Comparison of ENCODE assay signal across 29 cellular contexts in the genomic region with DNA sequence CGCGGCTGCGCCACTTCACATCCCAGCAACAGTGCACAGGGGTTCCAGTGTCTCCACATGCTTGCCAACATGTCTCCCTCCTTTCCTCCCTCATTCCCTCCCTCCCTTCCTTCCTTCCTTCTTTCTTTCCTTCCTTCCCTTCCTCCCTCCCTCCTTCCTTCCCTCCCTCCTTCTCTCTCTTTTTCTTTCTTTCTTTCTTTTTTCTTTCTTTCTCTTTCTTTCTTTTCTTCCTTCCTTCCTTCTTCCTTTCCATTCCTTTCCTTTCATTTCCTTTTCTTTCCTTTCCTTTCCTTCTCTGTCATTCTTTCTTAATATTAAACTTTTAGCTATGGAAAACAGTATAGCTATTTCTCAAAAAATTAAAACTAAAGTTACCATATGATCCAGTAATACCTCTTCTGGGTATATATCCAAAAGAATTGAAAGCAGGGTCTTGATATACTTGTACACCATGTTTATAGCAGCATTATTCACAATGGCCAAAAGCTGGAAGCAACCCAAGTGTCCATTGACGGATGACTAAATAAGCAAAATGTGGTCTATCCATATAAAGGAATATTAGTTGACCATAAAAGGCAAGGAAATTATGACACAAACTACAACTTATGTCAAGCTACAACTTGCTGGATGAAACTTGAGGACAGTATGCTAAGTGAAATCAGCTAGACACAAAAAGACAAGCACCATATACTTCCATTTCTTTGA. TPM values are rescaled to one million over a fixed set of nuclear protein-coding genes. Genes with fewer than 3 reads are reported as not detected.
A peak's percentile ranks its signal among the peaks of the same experiment; 100 is the strongest.
DNase-seq lines count a peak whose midpoint lies in the region; ATAC-seq, FAIRE-seq and TF ChIP-seq lines count a peak whose summit lies in the region.
"Had no signal": no experiment of that assay in that cellular context is flagged by ENCODE, and none has a peak within 500 bp of the region (broad histone marks: within the 10 kb centered on the region; RNA-seq: fewer than 3 reads in every experiment).

No MANE protein-coding gene starts in this region.

- no peak for TF ChIP-seq RAD21 in K562 (CRISPR knock-in tag; conservative IDR thresholded peaks at IDR 0.05 in 1 of 2, IDR thresholded peaks at IDR 0.05 in 1 of 2)

- H3K27ac Mint-ChIP-seq in activated naive CD4-positive, alpha-beta T cell treated with anti-CD3 and anti-CD28 coated beads, Interleukin-2, amount 50 U/mL, for 24 hours, result peak overlapping the region; percentile 79
- H3K27ac Mint-ChIP-seq in activated naive CD4-positive, alpha-beta T cell treated with anti-CD3 and anti-CD28 coated beads for 36 hours, result no peak overlapping the region
- H3K27ac Mint-ChIP-seq: CD4-positive, CD25-positive, alpha-beta regulatory T cell; GM23338; H9; HFFc6 had no signal

- no peak for TF ChIP-seq EP300 in K562 (IDR thresholded peaks at IDR 0.05; ENCODE audit: low read length)

- no peaks in the 10 kb centered on the region for H3K36me3 ChIP-seq in HEK293 (ENCODE audit: control insufficient read depth in 2 of 2, insufficient read depth in 1 of 2, low read length in 2 of 2)
- no peaks in the 10 kb centered on the region for H3K36me3 ChIP-seq in K562 (ENCODE audit: control insufficient read depth, insufficient read depth, low read length)
- no peaks in the 10 kb centered on the region for H3K36me3 ChIP-seq in keratinocyte (ENCODE audit: control insufficient read depth in 2 of 2, extremely low read depth in 1 of 2, insufficient read depth in 2 of 2, low read length in 2 of 2)
- H3K36me3 ChIP-seq: Peyer's patch had no signal

- no peak overlapping the region for H3K4me2 ChIP-seq in K562 (ENCODE audit: insufficient read depth, low read length)
- no peak overlapping the region for H3K4me2 ChIP-seq in keratinocyte (ENCODE audit: control insufficient read depth, extremely low read depth, insufficient read depth, low read depth, low read length)
- H3K4me2 ChIP-seq: GM23338, KMS-11, SK-N-SH had no signal

- DNase-seq in activated naive CD4-positive, alpha-beta T cell treated with anti-CD3 and anti-CD28 coated beads for 36 hours, result no peak
- DNase-seq in K562 (ENCODE audit: extremely low read depth in 1 of 4, low spot score in 3 of 4), result no peak
- no peak for DNase-seq in keratinocyte (ENCODE audit: low read depth, low spot score)
- DNase-seq in GM10248 (ENCODE audit: extremely low spot score), result no peak
- DNase-seq in stimulated activated naive CD4-positive, alpha-beta T cell treated with Interleukin-2 at 50 U/mL for 16 hours (lab: John Stamatoyannopoulos, UW), result no peak
- DNase-seq: CD4-positive, CD25-positive, alpha-beta regulatory T cell; H9; HFFc6; IMR-90; NCI-H1092 treated with DMSO at 0.1 percent for 48 hours; NCI-H1436; NCI-H187; NCI-H2081 treated with DMSO at 0.1 percent for 48 hours; NCI-H2171; NCI-H226; NCI-H510A; NCI-H69; Peyer's patch; SIG-M5; SK-N-SH had no signal

- POLR2A ChIA-PET in HEK293 (lab: Yijun Ruan, JAX) (no interaction called here), K562 (lab: Yijun Ruan, JAX) (interaction anchor here (0.6 to 1.3 kb wide), 2 partner anchors 9 to 55 kb away, joined by 3 read pairs; partner anchors contain the start of gene TLR5), GM10248 (lab: Yijun Ruan, JAX) (no interaction called here)

- BruUV-seq in K562 (replicated peaks; lab: Mats Ljungman, UMichigan), result no TSS peak

- 52% methylated on average over 4 of the region's 4 CpGs for WGBS in K562 (ENCODE audit: insufficient coverage, low coverage, missing lambda C conversion rate)

- H3K9me1 ChIP-seq in K562 (ENCODE audit: control insufficient read depth, insufficient read depth, low read length) (no peaks in the 10 kb centered on the region), keratinocyte (ENCODE audit: control insufficient read depth, extremely low read depth, insufficient read depth, low read length) (no peaks in the 10 kb centered on the region)

- CTCF ChIA-PET in activated naive CD4-positive, alpha-beta T cell treated with anti-CD3 and anti-CD28 coated beads for 36 hours (lab: Charles Lee), result interaction anchor here (0.6 to 0.8 kb wide), 2 partner anchors 61 to 68 kb away, joined by 3 read pairs; no protein-coding TSS in a partner anchor
- CTCF ChIA-PET in HEK293 (lab: Yijun Ruan, JAX), result interaction anchor here (0.6 to 0.9 kb wide), 2 partner anchors 9 to 455 kb away, joined by 3 to 4 read pairs; no protein-coding TSS in a partner anchor
- CTCF ChIA-PET in K562 (lab: Yijun Ruan, JAX; ENCODE audit: low intra/inter-chr PET ratio), result no interaction called here
- CTCF ChIA-PET in GM10248 (lab: Yijun Ruan, JAX), result no interaction called here

- dilution Hi-C loops in keratinocyte (cut with MboI; ENCODE audit: extremely low pct_ligation_motif_present, low sequenced_read_pairs), result no loop called here

- H3K27me3 ChIP-seq in K562 (ENCODE audit: control insufficient read depth in 2 of 2, insufficient read depth in 2 of 2, low read length in 2 of 2), result no peaks in the 10 kb centered on the region; a peak in 1 of 5 replicates
- peaks cover 9% of the 10 kb centered on the region for H3K27me3 ChIP-seq in keratinocyte (ENCODE audit: control insufficient read depth, extremely low read depth, insufficient read depth, low read length)
- H3K27me3 ChIP-seq: Peyer's patch had no signal

- H3K36me3 Mint-ChIP-seq in activated naive CD4-positive, alpha-beta T cell treated with anti-CD3 and anti-CD28 coated beads, Interleukin-2, amount 50 U/mL, for 24 hours, result no peaks in the 10 kb centered on the region
- no peaks in the 10 kb centered on the region for H3K36me3 Mint-ChIP-seq in activated naive CD4-positive, alpha-beta T cell treated with anti-CD3 and anti-CD28 coated beads for 36 hours (ENCODE audit: low read depth)
- H3K36me3 Mint-ChIP-seq: CD4-positive, CD25-positive, alpha-beta regulatory T cell had no signal

- intact Hi-C loops in activated naive CD4-positive, alpha-beta T cell treated with anti-CD3 and anti-CD28 coated beads for 36 hours (cut with micrococcal nuclease), result no loop called here
- intact Hi-C loops in K562 (cut with micrococcal nuclease), result no loop called here

- H3K4me1 ChIP-seq in HEK293 (ENCODE audit: control insufficient read depth, insufficient read depth, low read length) (no peaks in the 10 kb centered on the region), K562 (replicated peaks in 1 of 2; ENCODE audit: control insufficient read depth in 2 of 2, insufficient read depth in 2 of 2, low read length in 2 of 2) (peaks cover 0 to 1% of the 10 kb centered on the region in 2 experiments; a peak in 2 of 5 replicates), keratinocyte (ENCODE audit: control insufficient read depth, extremely low read depth, insufficient read depth, low read length) (peaks cover 5% of the 10 kb centered on the region)
- H3K4me1 ChIP-seq: Peyer's patch had no signal

- H3K9me3 ChIP-seq in HEK293 (ENCODE audit: control insufficient read depth, insufficient read depth, low read depth, low read length) (no peaks in the 10 kb centered on the region), K562 (replicated peaks; ENCODE audit: control insufficient read depth, insufficient read depth, low read depth, low read length) (no peaks in the 10 kb centered on the region), keratinocyte (ENCODE audit: control insufficient read depth, low read depth, low read length) (no peaks in the 10 kb centered on the region)
- H3K9me3 ChIP-seq: Peyer's patch, SK-N-SH had no signal

- no peaks in the 10 kb centered on the region for H3K79me2 ChIP-seq in K562 (ENCODE audit: control insufficient read depth, insufficient read depth, low read length)
- H3K79me2 ChIP-seq in keratinocyte (ENCODE audit: control insufficient read depth, insufficient read depth, low read length), result no peaks in the 10 kb centered on the region

- H3K27ac ChIP-seq in HEK293 (ENCODE audit: extremely low read depth, low read depth, low read length), result no peak overlapping the region
- H3K27ac ChIP-seq in K562 (ENCODE audit: extremely low read depth, low read depth, low read length), result no peak overlapping the region
- no peak overlapping the region for H3K27ac ChIP-seq in keratinocyte (ENCODE audit: control insufficient read depth, insufficient read depth, low read length)
- H3K27ac ChIP-seq: KMS-11, Peyer's patch had no signal

- no peak for ATAC-seq in K562
- no peak for ATAC-seq in GM18909 (IDR thresholded peaks at IDR 0.05; ENCODE audit: poor library complexity, unreplicated experiment)
- ATAC-seq: GM12878, GM23338 had no signal

- no peak overlapping the region for H3K9ac ChIP-seq in K562 (ENCODE audit: insufficient read depth in 1 of 2, low read depth in 2 of 2, low read length in 2 of 2)
- H3K9ac ChIP-seq in keratinocyte (ENCODE audit: control insufficient read depth, extremely low read depth, insufficient read depth, low read length), result no peak overlapping the region
- H3K9ac ChIP-seq: KMS-11, SK-N-SH had no signal

- no peaks in the 10 kb centered on the region for H3K27me3 Mint-ChIP-seq in activated naive CD4-positive, alpha-beta T cell treated with anti-CD3 and anti-CD28 coated beads, Interleukin-2, amount 50 U/mL, for 24 hours
- H3K27me3 Mint-ChIP-seq in activated naive CD4-positive, alpha-beta T cell treated with anti-CD3 and anti-CD28 coated beads for 36 hours (ENCODE audit: low read depth), result no peaks in the 10 kb centered on the region
- H3K27me3 Mint-ChIP-seq: CD4-positive, CD25-positive, alpha-beta regulatory T cell had no signal

- in situ Hi-C loops in K562 (cut with MboI), result no loop called here

- TF ChIP-seq POLR2A in K562 (conservative IDR thresholded peaks at IDR 0.05), result no peak

- no peak overlapping the region for H3K4me3 Mint-ChIP-seq in activated naive CD4-positive, alpha-beta T cell treated with anti-CD3 and anti-CD28 coated beads, Interleukin-2, amount 50 U/mL, for 24 hours
- no peak overlapping the region for H3K4me3 Mint-ChIP-seq in activated naive CD4-positive, alpha-beta T cell treated with anti-CD3 and anti-CD28 coated beads for 36 hours
- H3K4me3 Mint-ChIP-seq: CD4-positive, CD25-positive, alpha-beta regulatory T cell; GM23338; H9; HFFc6 had no signal

- TF ChIP-seq CTCF in HEK293 (tag by site-specific recombination; IDR thresholded peaks at IDR 0.05), result no peak
- TF ChIP-seq CTCF in K562 (IDR thresholded peaks at IDR 0.05 in 2 of 3, conservative IDR thresholded peaks at IDR 0.05 in 1 of 3; ENCODE audit: insufficient read depth in 2 of 3, low read depth in 1 of 3, low read length in 3 of 3), result no peak
- no peak for TF ChIP-seq CTCF in keratinocyte (optimal IDR thresholded peaks at IDR 0.05 in 1 of 3, IDR thresholded peaks at IDR 0.05 in 1 of 3, conservative IDR thresholded peaks at IDR 0.05 in 1 of 3; ENCODE audit: extremely low read depth in 1 of 3, insufficient read depth in 2 of 3, low read length in 3 of 3)
- TF ChIP-seq CTCF in GM10248 (IDR thresholded peaks at IDR 0.05; ENCODE audit: control extremely low read depth, extremely low read depth, low read depth, missing control alignments), result no peak

- no peaks in the 10 kb centered on the region for H3K9me3 Mint-ChIP-seq in activated naive CD4-positive, alpha-beta T cell treated with anti-CD3 and anti-CD28 coated beads, Interleukin-2, amount 50 U/mL, for 24 hours
- H3K9me3 Mint-ChIP-seq in activated naive CD4-positive, alpha-beta T cell treated with anti-CD3 and anti-CD28 coated beads for 36 hours, result no peaks in the 10 kb centered on the region
- H3K9me3 Mint-ChIP-seq: CD4-positive, CD25-positive, alpha-beta regulatory T cell; GM23338; H9; HFFc6 had no signal

- H3K4me3 ChIP-seq in HEK293 (ENCODE audit: low read depth, low read length) (no peak overlapping the region), K562 (no peak overlapping the region), keratinocyte (ENCODE audit: control insufficient read depth in 2 of 3, extremely low read depth in 1 of 3, insufficient read depth in 2 of 3, low read depth in 1 of 3, low read length in 3 of 3) (no peak overlapping the region)
- H3K4me3 ChIP-seq: GM12878, GM23338, Peyer's patch had no signal

- H2AFZ ChIP-seq in K562 (ENCODE audit: low read depth, low read length) (peak overlapping the region; percentile 20; the same call in 1 of the 2 replicates), keratinocyte (ENCODE audit: control insufficient read depth, low read length) (no peak overlapping the region)
- H2AFZ ChIP-seq: GM23338 had no signal

- peaks cover 52% of the 10 kb centered on the region for H3K4me1 Mint-ChIP-seq in activated naive CD4-positive, alpha-beta T cell treated with anti-CD3 and anti-CD28 coated beads, Interleukin-2, amount 50 U/mL, for 24 hours
- peaks cover 14% of the 10 kb centered on the region for H3K4me1 Mint-ChIP-seq in activated naive CD4-positive, alpha-beta T cell treated with anti-CD3 and anti-CD28 coated beads for 36 hours (ENCODE audit: low read depth)
- H3K4me1 Mint-ChIP-seq: GM23338 had no signal

- no peaks in the 10 kb centered on the region for H4K20me1 ChIP-seq in K562 (replicated peaks; ENCODE audit: control insufficient read depth, insufficient read depth, low read length)
- no peaks in the 10 kb centered on the region for H4K20me1 ChIP-seq in keratinocyte (ENCODE audit: control insufficient read depth, extremely low read depth, insufficient read depth, low read length)

- FAIRE-seq in K562 (lab: Jason Lieb, UNC), result no peak
- peak; percentile 52 for FAIRE-seq in keratinocyte (lab: Jason Lieb, UNC)
- FAIRE-seq: G401.6, GM12878 had no signal

RNA-seq across cellular contexts. Expression of gene TLR5, which starts 55.0 kb away (rescaled TPM):
- total RNA-seq in activated naive CD4-positive, alpha-beta T cell treated with anti-CD3 and anti-CD28 coated beads for 36 hours, result under 1 TPM; 0.67 to 0.93 TPM
- total RNA-seq in K562 (2011; cell fraction: chromatin; rRNA removed; ENCODE audit: low replicate concordance), result 16.1 and 23.2 TPM in 2 replicates
- total RNA-seq in K562 (2011; cell fraction: nucleolus; rRNA removed), result 13.3 and 14.8 TPM in 2 replicates
- 14.8 and 22.7 TPM in 2 replicates for total RNA-seq in K562 (2011; cell fraction: nucleoplasm; rRNA removed)
- total RNA-seq in K562 (2014; rRNA removed), result 1.4 and 1.5 TPM in 2 replicates
- 1.9 and 2.6 TPM in 2 replicates for total RNA-seq in K562 (2014; rRNA removed; fragmentation: Illumina TruSeq; extraction: Trizol)
- 0.94 and 1.1 TPM in 2 replicates for total RNA-seq in K562 (2015; rRNA removed; fragmentation: Illumina TruSeq; extraction: Trizol)
- total RNA-seq in K562 (2021), result 1.8 and 2.8 TPM in 2 replicates
- polyA plus RNA-seq in K562 (2011; rRNA removed), result 3.3 and 7.4 TPM in 2 replicates
- 8.9 and 20.6 TPM in 2 replicates for polyA plus RNA-seq in K562 (2011; cell fraction: cytosol; rRNA removed)
- polyA plus RNA-seq in K562 (2011; cell fraction: nucleus; rRNA removed), result 11.1 and 28.8 TPM in 2 replicates
- 0.82 and 1.3 TPM in 2 replicates for polyA plus RNA-seq in K562 (2012)
- 1.9 and 2.4 TPM in 2 replicates for polyA plus RNA-seq in K562 (2014; fragmentation: Illumina TruSeq; extraction: Trizol)
- polyA plus RNA-seq in K562 (2014; fragmentation: Nextera tagmentation; extraction: Ambion mirVana), result 1 to 10 TPM in 1 of 2 experiments, under 1 TPM in 1; 0.93 to 1.0 TPM
- 2.9 and 3.2 TPM in 2 replicates for polyA plus RNA-seq in K562 (2014; rRNA removed)
- 3.9 and 7.9 TPM in 2 replicates for polyA minus RNA-seq in K562 (2011; rRNA and poly(A)+ RNA removed)
- 1.5 TPM in 1 of 2 replicates, not detected in the other for polyA minus RNA-seq in K562 (2011; cell fraction: cytosol; rRNA and poly(A)+ RNA removed)
- polyA minus RNA-seq in K562 (2011; cell fraction: nucleus; rRNA and poly(A)+ RNA removed), result 7.6 and 13.1 TPM in 2 replicates
- polyA plus RNA-seq in keratinocyte, result 0.69 to 3.2 TPM (median 1.3 TPM) in 3 replicates
- polyA plus RNA-seq in keratinocyte (2011; ENCODE audit: low read depth), result 0.85 TPM
- polyA plus RNA-seq in keratinocyte (2011; cell fraction: cytosol; rRNA removed), result 0.65 and 1.1 TPM in 2 replicates
- 2.8 and 3.9 TPM in 2 replicates for polyA plus RNA-seq in keratinocyte (2011; cell fraction: nucleus; rRNA removed)
- 0.40 and 1.8 TPM in 2 replicates for polyA plus RNA-seq in keratinocyte (2012; ENCODE audit: low replicate concordance)
- polyA minus RNA-seq in keratinocyte, result 0.30 to 4.1 TPM (median 3.7 TPM) in 3 replicates
- polyA minus RNA-seq in keratinocyte (2011; cell fraction: cytosol; rRNA and poly(A)+ RNA removed), result 0.38 TPM
- 3.0 and 3.7 TPM in 2 replicates for polyA minus RNA-seq in keratinocyte (2011; cell fraction: nucleus; rRNA and poly(A)+ RNA removed)
- total RNA-seq: A172, H9, OCI-LY7 had no signal
- polyA plus RNA-seq: SK-N-SH had no signal

Comparison
In these comparisons a context has a peak if more than half of its experiments do, and no peak if none do; other contexts are left out.
1. CTCF ChIA-PET loops: an anchor here in activated naive CD4-positive, alpha-beta T cell treated with anti-CD3 and anti-CD28 coated beads for 36 hours (0.6 to 0.8 kb wide) and HEK293 (0.6 to 0.9 kb wide); none called in K562 and GM10248.